In the genomic region with DNA sequence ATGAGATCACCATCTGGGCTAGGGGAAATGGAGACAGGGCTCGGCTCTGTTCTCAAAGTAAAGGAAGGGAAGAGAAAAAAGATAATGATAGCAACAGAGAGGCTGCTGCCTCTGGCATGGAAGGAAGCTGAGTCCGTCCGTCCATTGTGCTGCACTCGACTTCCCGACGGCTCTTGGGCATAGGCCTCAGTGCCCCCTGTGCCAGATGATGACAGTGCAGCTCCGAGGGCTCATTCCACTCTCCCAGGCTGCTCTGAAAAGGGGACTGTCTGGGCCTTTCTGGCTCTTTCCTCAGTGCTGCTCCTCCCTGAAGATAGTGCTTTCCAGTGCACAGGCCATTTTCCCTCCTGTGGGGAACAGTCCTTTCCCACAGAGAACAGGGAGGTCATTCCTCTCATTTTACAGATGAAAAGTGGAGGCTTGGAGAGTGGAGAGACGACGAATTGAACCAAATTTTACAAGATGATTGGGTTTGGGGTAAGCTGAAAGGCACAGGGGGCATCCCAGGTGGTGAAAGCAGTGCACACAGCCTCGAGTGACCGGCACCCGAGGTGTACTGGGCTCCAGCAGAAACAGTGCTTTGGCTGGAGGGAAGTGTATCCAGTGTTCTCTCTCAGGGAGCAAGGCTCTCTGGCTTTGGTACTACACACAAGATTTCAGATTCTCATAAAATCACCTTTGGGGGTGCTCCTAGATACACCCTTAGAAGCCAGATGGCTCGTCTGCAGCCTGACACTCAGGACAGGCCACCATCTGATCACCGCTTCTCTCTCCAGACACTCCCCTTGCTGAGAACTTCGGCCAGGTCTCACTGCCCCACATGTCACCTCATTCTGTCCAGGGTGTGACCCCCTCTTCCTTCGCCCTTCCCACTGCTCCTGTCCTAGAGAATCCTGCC, we compare ENCODE assay signal across 19 cellular contexts.
DNase-seq lines count a peak whose midpoint lies in the region; ATAC-seq and TF ChIP-seq lines count a peak whose summit lies in the region.
"Had no signal": no experiment of that assay in that cellular context is flagged by ENCODE, and none has a peak within 500 bp of the region (broad histone marks: within the 10 kb centered on the region; RNA-seq: fewer than 3 reads in every experiment).

No MANE protein-coding gene starts in this region.

- H3K14ac ChIP-seq in neuronal stem cell (ENCODE audit: low read length) = no peak overlapping the region

- peaks cover 16% of the 10 kb centered on the region for H3K4me1 Mint-ChIP-seq in progenitor cell of endocrine pancreas (ENCODE audit: low read depth)
- H3K4me1 Mint-ChIP-seq in naive thymus-derived CD8-positive, alpha-beta T cell = no peaks in the 10 kb centered on the region

- H3K23ac ChIP-seq in neuronal stem cell (ENCODE audit: low read depth, low read length, poor library complexity) = no peak overlapping the region

- no peak overlapping the region for H3K9ac ChIP-seq in BLaER1 treated with 17β-estradiol and CSF1 and Interleukin-3, amounts not matched to agents 10 nM and 100 nM
- no peak overlapping the region for H3K9ac ChIP-seq in neuronal stem cell (ENCODE audit: low read depth, low read length, poor library complexity)

- H3K27ac Mint-ChIP-seq in progenitor cell of endocrine pancreas = no peak overlapping the region
- H3K27ac Mint-ChIP-seq in naive thymus-derived CD8-positive, alpha-beta T cell = no peak overlapping the region

- H4K91ac ChIP-seq in neuronal stem cell (ENCODE audit: low read depth, low read length, poor library complexity) = no peak overlapping the region

- POLR2A ChIA-PET in naive thymus-derived CD8-positive, alpha-beta T cell (lab: Charles Lee) = no interaction called here

- H3K4me3 ChIP-seq in BLaER1 treated with 17β-estradiol and CSF1 and Interleukin-3, amounts not matched to agents 10 nM and 100 nM = no peak overlapping the region
- H3K4me3 ChIP-seq in WERI-Rb-1 (ENCODE audit: low read depth, low read length) (no peak overlapping the region), neuronal stem cell (ENCODE audit: low read length in 2 of 2) (no peak overlapping the region)
- H3K4me3 ChIP-seq: GM12878 had no signal

- H3K4ac ChIP-seq in neuronal stem cell (ENCODE audit: low read length) = no peak overlapping the region

- H3K36me3 Mint-ChIP-seq in progenitor cell of endocrine pancreas (ENCODE audit: insufficient read depth) = no peaks in the 10 kb centered on the region
- no peaks in the 10 kb centered on the region for H3K36me3 Mint-ChIP-seq in naive thymus-derived CD8-positive, alpha-beta T cell

- peak overlapping the region in 8 of 11 experiments; percentile 65 to 82 (median 70); a peak in 13 of 22 replicates for H3K4me2 ChIP-seq in BLaER1 treated with 17β-estradiol and CSF1 and Interleukin-3, amounts not matched to agents 10 nM and 100 nM
- H3K4me2 ChIP-seq in neuronal stem cell (ENCODE audit: insufficient read depth, low read length, poor library complexity, severe bottlenecking) = no peak overlapping the region

- H4K20me1 ChIP-seq in BLaER1 treated with 17β-estradiol and CSF1 and Interleukin-3, amounts not matched to agents 10 nM and 100 nM = no peaks in the 10 kb centered on the region

- H2BK120ac ChIP-seq in neuronal stem cell (ENCODE audit: low read depth, low read length) = no peak overlapping the region

- H3K79me1 ChIP-seq in neuronal stem cell (ENCODE audit: low read depth, low read length) = no peaks in the 10 kb centered on the region

- peaks cover 8 to 29% (median 22%) of the 10 kb centered on the region in 10 experiments; a peak in 19 of 20 replicates for H3K4me1 ChIP-seq in BLaER1 treated with 17β-estradiol and CSF1 and Interleukin-3, amounts not matched to agents 10 nM and 100 nM
- peaks cover 32 to 45% of the 10 kb centered on the region in 2 donors for H3K4me1 ChIP-seq in neuronal stem cell (ENCODE audit: control insufficient read depth in 2 of 2, insufficient read depth in 1 of 2, low read depth in 1 of 2, low read length in 2 of 2)

- no peaks in the 10 kb centered on the region for H3K9me3 Mint-ChIP-seq in progenitor cell of endocrine pancreas (ENCODE audit: low read depth)
- H3K9me3 Mint-ChIP-seq in naive thymus-derived CD8-positive, alpha-beta T cell = no peaks in the 10 kb centered on the region

- H2BK15ac ChIP-seq in neuronal stem cell (ENCODE audit: low read length) = peak overlapping the region; percentile 20

- peak overlapping the region; percentile 54 for H2AFZ ChIP-seq in neuronal stem cell (ENCODE audit: low read length)

- H3K27ac ChIP-seq in BLaER1 treated with 17β-estradiol and CSF1 and Interleukin-3, amounts not matched to agents 10 nM and 100 nM = peak overlapping the region in 3 of 11 experiments; percentile 11 to 59 (median 40); a peak in 3 of 22 replicates
- peak overlapping the region; percentile 28 for H3K27ac ChIP-seq in WERI-Rb-1
- H3K27ac ChIP-seq in neuronal stem cell (replicated peaks; ENCODE audit: low read length) = no peak overlapping the region

- peaks cover 38% of the 10 kb centered on the region for H3K27me3 Mint-ChIP-seq in progenitor cell of endocrine pancreas
- peaks cover 0 to 11% (median 0%) of the 10 kb centered on the region in 5 donors for H3K27me3 Mint-ChIP-seq in naive thymus-derived CD8-positive, alpha-beta T cell

- TF ChIP-seq CTCF in WERI-Rb-1 (IDR thresholded peaks at IDR 0.05; ENCODE audit: low read depth, low read length) (peak; percentile 30; the same call in 1 of the 2 replicates), progenitor cell of endocrine pancreas (IDR thresholded peaks at IDR 0.05; ENCODE audit: unreplicated experiment) (no peak)

- H3K18ac ChIP-seq in neuronal stem cell (ENCODE audit: low read length) = peak overlapping the region; percentile 13

- no peak overlapping the region for H2AK5ac ChIP-seq in neuronal stem cell (ENCODE audit: low read depth, low read length)

- no CpG with 5 or more reads among the region's 16 CpGs for whole genome bisulfite sequencing in neuronal stem cell (ENCODE audit: extremely low coverage in 2 of 2, insufficient read length in 2 of 2, insufficient replicate concordance in 1 of 2), 2 donors

- H3K4me3 Mint-ChIP-seq in progenitor cell of endocrine pancreas (ENCODE audit: low read depth) = no peak overlapping the region
- H3K4me3 Mint-ChIP-seq in naive thymus-derived CD8-positive, alpha-beta T cell = no peak overlapping the region

- no peak for ATAC-seq in HG03159 (IDR thresholded peaks at IDR 0.05; ENCODE audit: unreplicated experiment)
- ATAC-seq in naive thymus-derived CD8-positive, alpha-beta T cell = no peak
- ATAC-seq: GM12878, HCT116, Panc1 had no signal

- H3K36me3 ChIP-seq in BLaER1 treated with 17β-estradiol and CSF1 and Interleukin-3, amounts not matched to agents 10 nM and 100 nM = no peaks in the 10 kb centered on the region
- H3K36me3 ChIP-seq in WERI-Rb-1 (no peaks in the 10 kb centered on the region), neuronal stem cell (replicated peaks in 1 of 2; ENCODE audit: control insufficient read depth in 2 of 2, insufficient read depth in 2 of 2, low read length in 2 of 2) (no peaks in the 10 kb centered on the region)

- H2BK5ac ChIP-seq in neuronal stem cell (ENCODE audit: low read length) = no peak overlapping the region

- H2BK12ac ChIP-seq in neuronal stem cell (ENCODE audit: low read length) = peak overlapping the region; percentile 75

- DNase-seq in WERI-Rb-1 (no peak), globus pallidus (ENCODE audit: low spot score) (peak; percentile 24), neuronal stem cell (ENCODE audit: low spot score) (no peak), progenitor cell of endocrine pancreas (ENCODE audit: low spot score, unreplicated experiment) (no peak)
- DNase-seq in activated CD4-positive, alpha-beta T cell treated with anti-CD3 and anti-CD28 coated beads, Interleukin-2, amount 50 U/mL, for 48 hours = no peak
- DNase-seq in naive thymus-derived CD8-positive, alpha-beta T cell = no peak
- DNase-seq: AML-193, KBM-7, NCI-H1092, NCI-H1436, NCI-H1930, NCI-H524, NCI-H774, SIG-M5 had no signal

- no peak overlapping the region for H4K8ac ChIP-seq in neuronal stem cell (ENCODE audit: low read depth, low read length)

- peaks cover 0 to 6% (median 0%) of the 10 kb centered on the region in 11 experiments; a peak in 1 of 22 replicates for H3K27me3 ChIP-seq in BLaER1 treated with 17β-estradiol and CSF1 and Interleukin-3, amounts not matched to agents 10 nM and 100 nM
- H3K27me3 ChIP-seq in WERI-Rb-1 (ENCODE audit: insufficient read depth, low read depth, severe bottlenecking) (no peaks in the 10 kb centered on the region), neuronal stem cell (ENCODE audit: control insufficient read depth in 3 of 3, insufficient read depth in 3 of 3, low read depth in 1 of 3, low read length in 3 of 3) (no peaks in the 10 kb centered on the region)

- H3K9me3 ChIP-seq in BLaER1 treated with 17β-estradiol and CSF1 and Interleukin-3, amounts not matched to agents 10 nM and 100 nM (replicated peaks in 1 of 11) = no peaks in the 10 kb centered on the region
- H3K9me3 ChIP-seq in WERI-Rb-1 (ENCODE audit: severe bottlenecking) (no peaks in the 10 kb centered on the region), neuronal stem cell (replicated peaks in 1 of 2; ENCODE audit: control insufficient read depth in 2 of 2, insufficient read depth in 1 of 2, low read depth in 1 of 2, low read length in 2 of 2) (no peaks in the 10 kb centered on the region)
